Comparison of ENCODE assay signal across 16 cellular contexts in genomic region chr10:74949434-74949833, GRCh38.
DNase-seq lines count a peak whose midpoint lies in the region; ATAC-seq and TF ChIP-seq lines count a peak whose summit lies in the region.
"Had no signal": no experiment of that assay in that cellular context is flagged by ENCODE, and none has a peak within 500 bp of the region (broad histone marks: within the 10 kb centered on the region; RNA-seq: fewer than 3 reads in every experiment).

No MANE protein-coding gene starts in this region.

- no peak for ATAC-seq in GM21367 (IDR thresholded peaks at IDR 0.05; ENCODE audit: unreplicated experiment)
- ATAC-seq: left ventricle myocardium superior had no signal

- H3K27me3 Mint-ChIP-seq in MCF 10A (ENCODE audit: insufficient read depth, unreplicated experiment), result no peaks in the 10 kb centered on the region
- no peaks in the 10 kb centered on the region for H3K27me3 Mint-ChIP-seq in brain
- no peaks in the 10 kb centered on the region for H3K27me3 Mint-ChIP-seq in mesothelial cell of epicardium (ENCODE audit: low read depth)

- H3K9me3 Mint-ChIP-seq in MCF 10A (ENCODE audit: unreplicated experiment) (no peaks in the 10 kb centered on the region), brain (peaks cover 0 to 9% (median 0%) of the 10 kb centered on the region in 5 experiments), mesothelial cell of epicardium (no peaks in the 10 kb centered on the region)

- BruUV-seq in MCF 10A (replicated peaks; lab: Mats Ljungman, UMichigan), result no TSS peak

- H3K27ac Mint-ChIP-seq in MCF 10A (ENCODE audit: low read depth, unreplicated experiment) (peak overlapping the region; percentile 9), brain (peak overlapping the region in 3 of 5 experiments; percentile 36 to 81 (median 64)), mesothelial cell of epicardium (peak overlapping the region; percentile 86)

- POLR2A ChIA-PET in MCF 10A (lab: Yijun Ruan, JAX), result no interaction called here

- H3K4me1 Mint-ChIP-seq in MCF 10A (ENCODE audit: insufficient read depth, unreplicated experiment), result peaks cover 33% of the 10 kb centered on the region
- peaks cover 70% of the 10 kb centered on the region for H3K4me1 Mint-ChIP-seq in brain
- peaks cover 80% of the 10 kb centered on the region for H3K4me1 Mint-ChIP-seq in mesothelial cell of epicardium

- CTCF ChIA-PET in MCF 10A (lab: Yijun Ruan, JAX), result no interaction called here

- H3K27me3 ChIP-seq in breast epithelium, result no peaks in the 10 kb centered on the region
- H3K27me3 ChIP-seq in tibial nerve, result no peaks in the 10 kb centered on the region
- H3K27me3 ChIP-seq in uterus, result no peaks in the 10 kb centered on the region
- no peaks in the 10 kb centered on the region for H3K27me3 ChIP-seq in sigmoid colon
- H3K27me3 ChIP-seq: cardiac muscle cell had no signal

- no peaks in the 10 kb centered on the region for H3K36me3 Mint-ChIP-seq in MCF 10A (ENCODE audit: insufficient read depth, unreplicated experiment)
- H3K36me3 Mint-ChIP-seq in brain, result peaks cover 22% of the 10 kb centered on the region
- H3K36me3 Mint-ChIP-seq in mesothelial cell of epicardium, result peaks cover 15% of the 10 kb centered on the region

- 53 to 67% methylated on average over 3 of the region's 3 CpGs for WGBS in tibial nerve, 2 donors
- 11 to 39% methylated on average over 3 of the region's 3 CpGs for WGBS in sigmoid colon, 2 donors

- H3K4me3 ChIP-seq in breast epithelium (no peak overlapping the region), tibial nerve (no peak overlapping the region), uterus (no peak overlapping the region), sigmoid colon (no peak overlapping the region)
- H3K4me3 ChIP-seq: cardiac muscle cell had no signal

- H3K36me3 ChIP-seq in breast epithelium (no peaks in the 10 kb centered on the region), tibial nerve (no peaks in the 10 kb centered on the region), uterus (no peaks in the 10 kb centered on the region), sigmoid colon (no peaks in the 10 kb centered on the region)
- H3K36me3 ChIP-seq: cardiac muscle cell had no signal

- TF ChIP-seq CTCF in MCF 10A (IDR thresholded peaks at IDR 0.05; ENCODE audit: unreplicated experiment) (no peak), breast epithelium (IDR thresholded peaks at IDR 0.05) (no peak), brain (conservative IDR thresholded peaks at IDR 0.05) (no peak), mesothelial cell of epicardium (IDR thresholded peaks at IDR 0.05; ENCODE audit: unreplicated experiment) (no peak), tibial nerve (IDR thresholded peaks at IDR 0.05) (no peak), uterus (IDR thresholded peaks at IDR 0.05) (no peak), sigmoid colon (IDR thresholded peaks at IDR 0.05) (no peak)

- no peaks in the 10 kb centered on the region for H3K9me3 ChIP-seq in breast epithelium
- H3K9me3 ChIP-seq in tibial nerve, result no peaks in the 10 kb centered on the region
- no peaks in the 10 kb centered on the region for H3K9me3 ChIP-seq in uterus
- H3K9me3 ChIP-seq in sigmoid colon, result no peaks in the 10 kb centered on the region

- peak; percentile 21 for DNase-seq in MCF 10A (ENCODE audit: unreplicated experiment)
- DNase-seq in breast epithelium (ENCODE audit: low spot score in 2 of 2), result no peak
- DNase-seq in mesothelial cell of epicardium (ENCODE audit: low spot score in 2 of 2, unreplicated experiment in 2 of 2), result no peak
- DNase-seq in tibial nerve (ENCODE audit: low spot score in 2 of 2), result no peak
- DNase-seq in uterus, result no peak
- no peak for DNase-seq in sigmoid colon
- DNase-seq: activated CD4-positive, alpha-beta T cell treated with anti-CD3 and anti-CD28 coated beads, Interleukin-2, amount 50 U/mL, for 1 hour; activated gamma-delta T cell treated with Interleukin-2 at 50 U/mL for 16 hours; hypothalamus; left ventricle myocardium superior; NCI-H2081; substantia nigra; T-helper 9 cell had no signal

- H3K4me1 ChIP-seq in breast epithelium (no peaks in the 10 kb centered on the region), tibial nerve (peaks cover 0 to 43% (median 0%) of the 10 kb centered on the region in 4 donors), uterus (no peaks in the 10 kb centered on the region), sigmoid colon (peaks cover 0 to 38% (median 33%) of the 10 kb centered on the region in 4 donors)

- TF ChIP-seq EP300 in tibial nerve (IDR thresholded peaks at IDR 0.05) (no peak), sigmoid colon (IDR thresholded peaks at IDR 0.05) (no peak)

- H3K27ac ChIP-seq in breast epithelium (no peak overlapping the region), tibial nerve (no peak overlapping the region), uterus (no peak overlapping the region), sigmoid colon (no peak overlapping the region)

- no peak for TF ChIP-seq POLR2A in breast epithelium (IDR thresholded peaks at IDR 0.05)
- TF ChIP-seq POLR2A in tibial nerve (IDR thresholded peaks at IDR 0.05), result no peak
- no peak for TF ChIP-seq POLR2A in uterus (IDR thresholded peaks at IDR 0.05)
- no peak for TF ChIP-seq POLR2A in sigmoid colon (IDR thresholded peaks at IDR 0.05)

- H3K4me3 Mint-ChIP-seq in MCF 10A (ENCODE audit: unreplicated experiment), result no peak overlapping the region
- no peak overlapping the region for H3K4me3 Mint-ChIP-seq in brain
- no peak overlapping the region for H3K4me3 Mint-ChIP-seq in mesothelial cell of epicardium

- intact Hi-C loops in MCF 10A (cut with micrococcal nuclease), result no loop called here
- intact Hi-C loops in breast epithelium (cut with DNase I; ENCODE audit: low total_unique reads), result no loop called here
- intact Hi-C loops in uterus (cut with DNase I; ENCODE audit: low total_unique reads), result no loop called here
- intact Hi-C loops in sigmoid colon (cut with DNase I), result no loop called here

Comparison
In these comparisons a context has a peak if more than half of its experiments do, and no peak if none do; other contexts are left out.
1. H3K27ac Mint-ChIP-seq: peak in every context shown above with its lines; median percentile 86 in mesothelial cell of epicardium; 64 in brain; 9 in MCF 10A.